8 cellular contexts compared by ENCODE assay signal in genomic region chr2:150610670-150611279, GRCh38.
A peak's percentile ranks its signal among the peaks of the same experiment; 100 is the strongest.
DNase-seq lines count a peak whose midpoint lies in the region; ATAC-seq and TF ChIP-seq lines count a peak whose summit lies in the region.

No MANE protein-coding gene starts in this region.

- DNase-seq in NCI-H2107 treated with DMSO at 0.1 percent for 48 hours (lab: John Stamatoyannopoulos, UW; ENCODE audit: unreplicated experiment), result peak; percentile 11
- no peak for DNase-seq in NCI-H2107 (lab: John Stamatoyannopoulos, UW)
- peak; percentile 42 for DNase-seq in WTC11 (ENCODE audit: low spot score)
- no peak for DNase-seq in left lung
- no peak for DNase-seq in NCI-H510A treated with DMSO at 0.1 percent for 48 hours (lab: John Stamatoyannopoulos, UW)
- no peak for DNase-seq in T-helper 2 cell treated with Interferon-gamma antibody and Interleukin-4, amounts not matched to agents 5 μg/mL and 100 μg/mL, for 36 hours (ENCODE audit: low spot score)
- DNase-seq in gastrocnemius medialis, result no peak

- no peak overlapping the region for H3K4me3 ChIP-seq in left lung
- H3K4me3 ChIP-seq in gastrocnemius medialis, result no peak overlapping the region

- POLR2A ChIA-PET in WTC11 (lab: Charles Lee), result interaction anchor here (1.0 kb wide), 1 partner anchor 497 kb away, joined by 3 read pairs; no protein-coding TSS in a partner anchor

- no peaks in the 10 kb centered on the region for H3K4me1 ChIP-seq in left lung
- no peaks in the 10 kb centered on the region for H3K4me1 ChIP-seq in gastrocnemius medialis

- H3K9me3 ChIP-seq in left lung (no peaks in the 10 kb centered on the region), gastrocnemius medialis (no peaks in the 10 kb centered on the region)

- CTCF ChIA-PET in WTC11 (lab: Charles Lee), result interaction anchor here (0.8 to 1.0 kb wide), 4 partner anchors 9 to 628 kb away, joined by 3 to 5 read pairs (median 3); no protein-coding TSS in a partner anchor

- H3K36me3 ChIP-seq in left lung, result no peaks in the 10 kb centered on the region
- H3K36me3 ChIP-seq in gastrocnemius medialis, result no peaks in the 10 kb centered on the region

- ATAC-seq in HG03469 (IDR thresholded peaks at IDR 0.05; ENCODE audit: unreplicated experiment) (peak; percentile 76), WTC11 (peak; percentile 96), left lung (peak; percentile 87), gastrocnemius medialis (no peak)

- peaks cover 9% of the 10 kb centered on the region for H3K9me3 Mint-ChIP-seq in WTC11
- H3K9me3 Mint-ChIP-seq in T-helper 2 cell treated with Interferon-gamma antibody and Interleukin-4, amounts not matched to agents 5 μg/mL and 100 μg/mL, for 36 hours, result no peaks in the 10 kb centered on the region

- intact Hi-C loops in left lung (cut with DNase I) (no loop called here), gastrocnemius medialis (cut with DNase I; ENCODE audit: low total_unique reads) (no loop called here)

- H3K27ac ChIP-seq in left lung (no peak overlapping the region), gastrocnemius medialis (no peak overlapping the region)

- TF ChIP-seq CTCF in WTC11 (IDR thresholded peaks at IDR 0.05) (peak; percentile 39; the same call in 1 of the 2 replicates), left lung (IDR thresholded peaks at IDR 0.05) (peak in 1 of 2 donors; percentile 29), gastrocnemius medialis (IDR thresholded peaks at IDR 0.05 in 4 of 5, conservative IDR thresholded peaks at IDR 0.05 in 1 of 5) (no peak)

- H3K27ac Mint-ChIP-seq in WTC11, result no peak overlapping the region
- H3K27ac Mint-ChIP-seq in T-helper 2 cell treated with Interferon-gamma antibody and Interleukin-4, amounts not matched to agents 5 μg/mL and 100 μg/mL, for 36 hours, result no peak overlapping the region

- peaks cover 37% of the 10 kb centered on the region for H3K4me1 Mint-ChIP-seq in WTC11
- H3K4me1 Mint-ChIP-seq in T-helper 2 cell treated with Interferon-gamma antibody and Interleukin-4, amounts not matched to agents 5 μg/mL and 100 μg/mL, for 36 hours (ENCODE audit: low read depth), result no peaks in the 10 kb centered on the region

- H3K4me3 Mint-ChIP-seq in WTC11, result no peak overlapping the region
- H3K4me3 Mint-ChIP-seq in T-helper 2 cell treated with Interferon-gamma antibody and Interleukin-4, amounts not matched to agents 5 μg/mL and 100 μg/mL, for 36 hours, result no peak overlapping the region

- H3K36me3 Mint-ChIP-seq in WTC11, result peaks cover 3% of the 10 kb centered on the region; the same call in 1 of the 2 replicates
- H3K36me3 Mint-ChIP-seq in T-helper 2 cell treated with Interferon-gamma antibody and Interleukin-4, amounts not matched to agents 5 μg/mL and 100 μg/mL, for 36 hours (ENCODE audit: low read depth), result no peaks in the 10 kb centered on the region

- in situ Hi-C loops in gastrocnemius medialis (cut with MboI; ENCODE audit: low sequenced_read_pairs in 4 of 4), result no loop called here

- H3K27me3 ChIP-seq in left lung (no peaks in the 10 kb centered on the region), gastrocnemius medialis (no peaks in the 10 kb centered on the region)

- TF ChIP-seq POLR2A in gastrocnemius medialis (IDR thresholded peaks at IDR 0.05), result no peak

- H3K27me3 Mint-ChIP-seq in WTC11 (ENCODE audit: low read depth), result no peaks in the 10 kb centered on the region
- H3K27me3 Mint-ChIP-seq in T-helper 2 cell treated with Interferon-gamma antibody and Interleukin-4, amounts not matched to agents 5 μg/mL and 100 μg/mL, for 36 hours (ENCODE audit: low read depth), result no peaks in the 10 kb centered on the region

TF ChIP-seq in WTC11, 78 proteins besides CTCF, POLR2A, EP300 and RAD21:
- TF ChIP-seq ERG (CRISPR knock-in tag; IDR thresholded peaks at IDR 0.05), result no peak

Comparison
In these comparisons a context has a peak if more than half of its experiments do, and no peak if none do; other contexts are left out.
1. DNase-seq: peak in NCI-H2107 treated with DMSO at 0.1 percent for 48 hours (single experiment) and WTC11 (single experiment); none in NCI-H2107 (single experiment), left lung (0 of 2), NCI-H510A treated with DMSO at 0.1 percent for 48 hours (single experiment), T-helper 2 cell treated with Interferon-gamma antibody and Interleukin-4, amounts not matched to agents 5 μg/mL and 100 μg/mL, for 36 hours (single experiment) and gastrocnemius medialis (0 of 2).
2. ATAC-seq: peak in HG03469 (single experiment), WTC11 (single experiment) and left lung (single experiment); none in gastrocnemius medialis (0 of 2).